Comparison of ENCODE assay signal across 24 cellular contexts in the genomic region with DNA sequence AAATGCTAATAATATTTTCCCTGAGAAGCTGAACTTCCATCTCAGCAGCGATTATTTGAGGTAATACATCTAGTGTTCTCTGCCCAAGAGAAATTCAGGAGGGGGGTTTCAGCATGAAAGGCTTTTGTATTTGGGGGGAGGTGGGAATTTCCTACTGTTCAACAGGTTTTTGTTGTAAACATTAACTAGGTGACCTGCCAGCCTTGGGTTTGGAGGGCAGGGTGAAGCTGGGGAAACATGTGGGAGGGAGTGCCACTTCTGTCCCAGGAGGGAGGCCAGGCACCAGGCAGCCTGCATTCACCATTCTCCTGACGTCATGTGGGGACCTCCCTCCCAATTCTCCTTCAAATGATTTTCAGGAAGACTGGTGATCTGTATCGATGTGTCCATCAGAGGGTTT. TPM values are rescaled to one million over a fixed set of nuclear protein-coding genes. Genes with fewer than 3 reads are reported as not detected.
"Had no signal": no experiment of that assay in that cellular context is flagged by ENCODE, and none has a peak within 500 bp of the region (broad histone marks: within the 10 kb centered on the region; RNA-seq: fewer than 3 reads in every experiment).

No MANE protein-coding gene starts in this region.

- H3K9me3 ChIP-seq: adrenal gland, gastroesophageal sphincter, left lung, suprapubic skin, transverse colon, vagina had no signal

- H3K4me3 Mint-ChIP-seq: activated T-cell treated with anti-CD3 and anti-CD28 coated beads, Interleukin-2, amount 50 U/mL, for 72 hours; naive B cell; neural progenitor cell had no signal

- H3K4me1 Mint-ChIP-seq: naive B cell, neural progenitor cell had no signal

- DNase-seq: activated CD4-positive, alpha-beta T cell treated with anti-CD3 and anti-CD28 coated beads, Interleukin-2, amount 50 U/mL, for 1 hour; activated CD4-positive, CD25-positive, alpha-beta regulatory T cell treated with anti-CD3 and anti-CD28 coated beads, Interleukin-2, amount 50 U/mL, for 72 hours; activated CD8-positive, alpha-beta memory T cell treated with anti-CD3 and anti-CD28 coated beads for 24 hours; activated CD8-positive, alpha-beta memory T cell treated with anti-CD3 and anti-CD28 coated beads, Interleukin-2, amount 50 U/mL, for 48 hours; activated effector memory CD4-positive, alpha-beta T cell treated with anti-CD3 and anti-CD28 coated beads, Interleukin-2, amount 50 U/mL, for 16 hours; activated naive CD4-positive, alpha-beta T cell treated with anti-CD3 and anti-CD28 coated beads, Interleukin-2, amount 50 U/mL, for 16 hours; activated T-cell treated with anti-CD3 and anti-CD28 coated beads, Interleukin-2, amount 50 U/mL, for 72 hours; adrenal gland; cerebellar nuclear complex; cortex of kidney; effector CD4-positive, alpha-beta T cell; left lung; naive B cell; stimulated activated CD4-positive, alpha-beta T cell treated with anti-CD3 and anti-CD28 coated beads, Interleukin-2, amount 100 ng/mL, for 24 hours; stimulated activated naive CD4-positive, alpha-beta T cell treated with Interleukin-2 at 50 U/mL for 16 hours; T1000; transverse colon had no signal

- H3K4me1 ChIP-seq: adrenal gland, gastroesophageal sphincter, left lung, neural progenitor cell, suprapubic skin, vagina had no signal

- H3K27ac Mint-ChIP-seq: activated T-cell treated with anti-CD3 and anti-CD28 coated beads, Interleukin-2, amount 50 U/mL, for 72 hours; naive B cell; neural progenitor cell had no signal

- H3K27ac ChIP-seq: adrenal gland, gastroesophageal sphincter, left lung, neural progenitor cell, suprapubic skin, transverse colon, vagina had no signal

- H3K36me3 Mint-ChIP-seq: naive B cell, neural progenitor cell had no signal

- H3K27me3 ChIP-seq: adrenal gland, gastroesophageal sphincter, left lung, neural progenitor cell, suprapubic skin, transverse colon, vagina had no signal

- H3K36me3 ChIP-seq: adrenal gland, gastroesophageal sphincter, left lung, neural progenitor cell, suprapubic skin, transverse colon, vagina had no signal

- H3K9me3 Mint-ChIP-seq: neural progenitor cell had no signal

- H3K4me3 ChIP-seq: adrenal gland, gastroesophageal sphincter, left lung, neural progenitor cell, suprapubic skin, transverse colon, vagina had no signal

RNA-seq across cellular contexts. Expression of gene PKHD1, which starts 37.7 kb away (rescaled TPM):
- total RNA-seq: bronchial epithelial cell; osteocyte; T-helper 1 cell treated with Interleukin-12 subunit alpha and Interleukin-12 subunit beta and Interleukin-4 antibody, amounts not matched to agents 30 ng/mL and 1 ng/mL, for 36 hours had no signal
